8 cellular contexts compared by ENCODE assay signal in genomic region chr2:230067990-230068657, GRCh38. TPM values are rescaled to one million over a fixed set of nuclear protein-coding genes. Genes with fewer than 3 reads are reported as not detected.
DNase-seq lines count a peak whose midpoint lies in the region; ATAC-seq lines count a peak whose summit lies in the region.

No MANE protein-coding gene starts in this region.

- no peak overlapping the region for H3K27ac ChIP-seq in effector memory CD4-positive, alpha-beta T cell (ENCODE audit: insufficient read depth, low read length, poor library complexity, severe bottlenecking)
- no peak overlapping the region for H3K27ac ChIP-seq in mesenchymal stem cell (ENCODE audit: low read length, poor library complexity, severe bottlenecking)

- in situ Hi-C loops in Caki2 (cut with HindIII; ENCODE audit: low pct_unique_long_range_greater_than_20kb, low sequenced_read_pairs): no loop called here

- H3K9me3 Mint-ChIP-seq in stimulated activated effector memory CD8-positive, alpha-beta T cell treated with anti-CD3 and anti-CD28 coated beads, Interleukin-12 subunit alpha, Interleukin-12 subunit beta, amount 100 ng/mL, for 72 hours: no peaks in the 10 kb centered on the region

- ATAC-seq in GM21526 (IDR thresholded peaks at IDR 0.05; ENCODE audit: low FRiP score, unreplicated experiment) (peak; percentile 37), GM21737 (IDR thresholded peaks at IDR 0.05; ENCODE audit: unreplicated experiment) (no peak)
- peak; percentile 44 for ATAC-seq in stimulated activated effector memory CD8-positive, alpha-beta T cell treated with anti-CD3 and anti-CD28 coated beads, Interleukin-12 subunit alpha, Interleukin-12 subunit beta, amount 100 ng/mL, for 72 hours

- H3K79me1 ChIP-seq in mesenchymal stem cell (replicated peaks; ENCODE audit: low read length, poor library complexity, severe bottlenecking): no peaks in the 10 kb centered on the region

- peak overlapping the region; percentile 84 for H3K4me2 ChIP-seq in mesenchymal stem cell (ENCODE audit: low read length, poor library complexity, severe bottlenecking)

- no peak overlapping the region for H2AK5ac ChIP-seq in mesenchymal stem cell (ENCODE audit: low read length, severe bottlenecking)

- no peak overlapping the region for H2BK120ac ChIP-seq in mesenchymal stem cell (ENCODE audit: low read depth, low read length)

- peak overlapping the region; percentile 62 for H2AFZ ChIP-seq in mesenchymal stem cell (ENCODE audit: low read depth, low read length)

- peak overlapping the region; percentile 27 for H4K8ac ChIP-seq in mesenchymal stem cell (ENCODE audit: low read length)

- under 1% methylated on average over 57 of the region's 65 CpGs for WGBS in mesenchymal stem cell

- no peak overlapping the region for H2BK12ac ChIP-seq in mesenchymal stem cell (ENCODE audit: low read length in 2 of 2)

- no peaks in the 10 kb centered on the region for H3K27me3 ChIP-seq in MG63
- H3K27me3 ChIP-seq in effector memory CD4-positive, alpha-beta T cell (replicated peaks; ENCODE audit: control insufficient read depth, insufficient read depth, low read length, poor library complexity, severe bottlenecking): no peaks in the 10 kb centered on the region
- H3K27me3 ChIP-seq in mesenchymal stem cell (ENCODE audit: control insufficient read depth in 1 of 2, insufficient read depth in 1 of 2, low read length in 2 of 2): peaks cover 0 to 5% of the 10 kb centered on the region in 2 experiments

- peak overlapping the region in 1 of 2 experiments; percentile 16 for H3K18ac ChIP-seq in mesenchymal stem cell (ENCODE audit: low read depth in 1 of 2, low read length in 2 of 2)

- no peaks in the 10 kb centered on the region for H3K36me3 ChIP-seq in MG63
- no peaks in the 10 kb centered on the region for H3K36me3 ChIP-seq in effector memory CD4-positive, alpha-beta T cell (ENCODE audit: control insufficient read depth, insufficient read depth, low read length)
- H3K36me3 ChIP-seq in mesenchymal stem cell (ENCODE audit: control insufficient read depth in 1 of 2, insufficient read depth in 2 of 2, low read depth in 1 of 2, low read length in 2 of 2): no peaks in the 10 kb centered on the region

- peak overlapping the region; percentile 81 for H3K9ac ChIP-seq in mesenchymal stem cell (ENCODE audit: low read length)

- H3K4ac ChIP-seq in mesenchymal stem cell (ENCODE audit: low read depth in 1 of 2, low read length in 2 of 2): no peak overlapping the region

- peak overlapping the region in 1 of 2 experiments; percentile 51 for H3K23ac ChIP-seq in mesenchymal stem cell (ENCODE audit: low read length in 2 of 2)

- H2BK5ac ChIP-seq in mesenchymal stem cell (ENCODE audit: low read depth, low read length, poor library complexity, severe bottlenecking): no peak overlapping the region

- no peaks in the 10 kb centered on the region for H3K4me1 ChIP-seq in effector memory CD4-positive, alpha-beta T cell (ENCODE audit: control insufficient read depth, insufficient read depth, low read length, poor library complexity, severe bottlenecking)
- H3K4me1 ChIP-seq in mesenchymal stem cell (ENCODE audit: control insufficient read depth, insufficient read depth, low read depth, low read length): peaks cover 13% of the 10 kb centered on the region

- H3K9me3 ChIP-seq in MG63 (no peaks in the 10 kb centered on the region), mesenchymal stem cell (ENCODE audit: control insufficient read depth, low read length) (peaks cover 6% of the 10 kb centered on the region)
- no peaks in the 10 kb centered on the region for H3K9me3 ChIP-seq in effector memory CD4-positive, alpha-beta T cell (ENCODE audit: control insufficient read depth, low read length)

- no peaks in the 10 kb centered on the region for H3K36me3 Mint-ChIP-seq in stimulated activated effector memory CD8-positive, alpha-beta T cell treated with anti-CD3 and anti-CD28 coated beads, Interleukin-12 subunit alpha, Interleukin-12 subunit beta, amount 100 ng/mL, for 72 hours

- H3K4me1 Mint-ChIP-seq in stimulated activated effector memory CD8-positive, alpha-beta T cell treated with anti-CD3 and anti-CD28 coated beads, Interleukin-12 subunit alpha, Interleukin-12 subunit beta, amount 100 ng/mL, for 72 hours: peaks cover 29% of the 10 kb centered on the region

- no peak overlapping the region for H4K91ac ChIP-seq in mesenchymal stem cell (ENCODE audit: low read length)

- peak overlapping the region; percentile 67 for H3K4me3 Mint-ChIP-seq in stimulated activated effector memory CD8-positive, alpha-beta T cell treated with anti-CD3 and anti-CD28 coated beads, Interleukin-12 subunit alpha, Interleukin-12 subunit beta, amount 100 ng/mL, for 72 hours

- H3K14ac ChIP-seq in mesenchymal stem cell (ENCODE audit: low read length in 2 of 2): no peak overlapping the region

- H2BK15ac ChIP-seq in mesenchymal stem cell (ENCODE audit: low read depth, poor library complexity, severe bottlenecking): no peak overlapping the region

- H3K4me3 ChIP-seq in MG63 (peak overlapping the region; percentile 32), mesenchymal stem cell (ENCODE audit: insufficient read depth in 1 of 2, low read depth in 1 of 2, low read length in 2 of 2) (peak overlapping the region; percentile 61 to 77)
- H3K4me3 ChIP-seq in effector memory CD4-positive, alpha-beta T cell (ENCODE audit: insufficient read depth, low read depth, low read length, poor library complexity, severe bottlenecking): peak overlapping the region; percentile 79

- DNase-seq in Caki2 (ENCODE audit: low read depth) (peak; percentile 38), MG63 (peak; percentile 69), mesenchymal stem cell (peak; percentile 72)
- DNase-seq in activated CD4-positive, alpha-beta T cell treated with anti-CD3 and anti-CD28 coated beads, Interleukin-2, amount 50 U/mL, for 1 hour: peak; percentile 38
- no peak for DNase-seq in effector memory CD4-positive, alpha-beta T cell
- peak; percentile 26 to 80 for DNase-seq in stimulated activated effector memory CD8-positive, alpha-beta T cell treated with anti-CD3 and anti-CD28 coated beads, Interleukin-12 subunit alpha, Interleukin-12 subunit beta, amount 100 ng/mL, for 72 hours (ENCODE audit: low spot score in 2 of 2)

- no peak overlapping the region for H3K27ac Mint-ChIP-seq in stimulated activated effector memory CD8-positive, alpha-beta T cell treated with anti-CD3 and anti-CD28 coated beads, Interleukin-12 subunit alpha, Interleukin-12 subunit beta, amount 100 ng/mL, for 72 hours

RNA-seq across cellular contexts. Expression of gene SLC16A14, which starts 0.6 kb away (rescaled TPM):
- 5.5 and 7.9 TPM in 2 replicates for total RNA-seq in Caki2 (2014; rRNA removed; shearing (Covaris generic); ENCODE audit: low replicate concordance)
- total RNA-seq in MG63 (2014; rRNA removed; shearing (Covaris generic); ENCODE audit: low replicate concordance): 1.6 and 2.1 TPM in 2 replicates
- polyA plus RNA-seq in mesenchymal stem cell (2013, experiment 1 of 2): 2.2 TPM
- polyA plus RNA-seq in mesenchymal stem cell (2013, experiment 2 of 2): 2.3 TPM

Comparison
In these comparisons a context has a peak if more than half of its experiments do, and no peak if none do; other contexts are left out.
1. DNase-seq: peak in Caki2 (single experiment), MG63 (single experiment), activated CD4-positive, alpha-beta T cell treated with anti-CD3 and anti-CD28 coated beads, Interleukin-2, amount 50 U/mL, for 1 hour (single experiment), mesenchymal stem cell (single experiment) and stimulated activated effector memory CD8-positive, alpha-beta T cell treated with anti-CD3 and anti-CD28 coated beads, Interleukin-12 subunit alpha, Interleukin-12 subunit beta, amount 100 ng/mL, for 72 hours (2 of 2); none in effector memory CD4-positive, alpha-beta T cell (0 of 3).
2. Peak in every context shown above with its lines, with median percentiles within 50 percentile points of each other: H3K4me3 ChIP-seq.